In the genomic region with DNA sequence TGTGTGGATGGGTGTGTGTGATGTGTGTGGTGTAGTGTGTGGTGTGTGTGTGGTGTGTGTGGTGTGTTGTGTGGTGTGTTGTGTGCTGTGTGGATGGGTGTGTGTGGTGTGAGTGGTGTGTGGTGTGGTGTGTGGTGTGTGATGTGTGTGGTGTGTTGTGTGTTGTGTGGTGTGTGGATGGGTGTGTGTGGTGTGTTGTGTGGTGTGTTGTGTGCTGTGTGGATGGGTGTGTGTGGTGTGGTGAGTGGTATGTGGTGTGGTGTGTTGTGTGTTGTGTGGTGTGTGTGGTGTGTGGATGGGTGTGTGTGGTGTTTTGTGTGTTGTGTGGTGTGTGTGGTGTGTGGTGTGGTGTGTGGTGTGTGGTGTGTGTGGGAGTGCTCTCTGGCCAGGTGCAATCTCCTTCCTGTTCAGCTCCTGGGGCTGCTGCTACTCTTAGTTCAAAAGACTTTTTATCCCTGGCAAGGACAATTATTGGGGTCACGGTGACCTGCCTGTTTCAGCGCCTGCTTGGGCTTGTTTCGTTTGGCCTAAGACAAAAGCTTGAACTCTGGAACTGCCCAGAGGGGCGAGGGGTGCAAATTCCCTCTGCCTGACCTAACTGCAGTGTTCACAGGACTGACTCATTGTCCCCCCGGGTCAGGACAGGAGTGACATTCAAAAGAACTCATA, we compare ENCODE assay signal across 1 cellular context.
TF ChIP-seq lines count a peak whose summit lies in the region.

No MANE protein-coding gene starts in this region.

TF ChIP-seq in K562, 482 proteins besides CTCF, POLR2A, EP300 and RAD21 (continued from another document):
- TF ChIP-seq, protein P1, sequence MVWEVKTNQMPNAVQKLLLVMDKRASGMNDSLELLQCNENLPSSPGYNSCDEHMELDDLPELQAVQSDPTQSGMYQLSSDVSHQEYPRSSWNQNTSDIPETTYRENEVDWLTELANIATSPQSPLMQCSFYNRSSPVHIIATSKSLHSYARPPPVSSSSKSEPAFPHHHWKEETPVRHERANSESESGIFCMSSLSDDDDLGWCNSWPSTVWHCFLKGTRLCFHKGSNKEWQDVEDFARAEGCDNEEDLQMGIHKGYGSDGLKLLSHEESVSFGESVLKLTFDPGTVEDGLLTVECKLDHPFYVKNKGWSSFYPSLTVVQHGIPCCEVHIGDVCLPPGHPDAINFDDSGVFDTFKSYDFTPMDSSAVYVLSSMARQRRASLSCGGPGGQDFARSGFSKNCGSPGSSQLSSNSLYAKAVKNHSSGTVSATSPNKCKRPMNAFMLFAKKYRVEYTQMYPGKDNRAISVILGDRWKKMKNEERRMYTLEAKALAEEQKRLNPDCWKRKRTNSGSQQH (CRISPR knock-in tag; IDR thresholded peaks at IDR 0.05): peak; percentile 63; the same call in 1 of the 2 replicates
